Comparison of ENCODE assay signal across 9 cellular contexts in the genomic region with DNA sequence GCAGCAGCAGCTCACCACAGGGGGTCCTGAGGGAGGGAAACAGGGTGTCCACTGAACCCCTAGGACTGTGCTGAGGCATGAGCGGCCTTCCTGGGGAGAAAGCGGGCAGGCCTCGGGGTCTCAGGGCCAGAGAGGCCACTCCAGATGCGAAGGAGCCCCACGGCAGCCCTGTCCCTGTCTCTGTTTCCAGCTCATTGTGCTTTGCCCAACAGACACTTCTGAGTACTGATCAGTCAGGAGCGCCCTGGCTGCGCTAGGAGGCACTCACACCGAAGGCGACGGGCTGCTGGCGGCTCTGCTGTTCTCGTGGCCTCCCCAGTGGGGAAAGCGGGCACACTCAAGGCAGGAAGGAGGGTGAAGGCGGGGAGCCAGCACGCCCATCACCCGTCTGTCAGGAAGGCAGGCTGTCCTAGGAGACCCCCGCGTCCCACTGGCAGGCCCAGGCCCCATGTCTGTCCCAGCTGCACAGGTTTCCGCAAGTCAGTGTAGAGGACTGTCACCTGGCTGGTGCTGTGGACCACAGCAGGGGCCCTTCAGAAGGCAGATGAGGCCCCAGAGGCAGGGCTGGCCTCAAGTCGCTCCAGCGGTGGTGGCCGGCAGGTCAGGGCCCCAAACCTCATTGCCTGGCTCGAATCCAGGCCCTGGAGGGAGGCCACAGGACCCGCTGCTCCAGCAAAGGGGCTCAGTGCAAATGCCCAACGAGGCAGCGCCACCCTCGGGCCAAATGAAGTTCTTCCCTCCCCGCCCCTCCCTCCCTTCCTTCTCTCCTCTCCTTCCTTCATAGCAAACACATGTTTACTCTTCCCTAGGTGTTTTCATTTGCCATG. TPM values are rescaled to one million over a fixed set of nuclear protein-coding genes. Genes with fewer than 3 reads are reported as not detected.
DNase-seq lines count a peak whose midpoint lies in the region; ATAC-seq and TF ChIP-seq lines count a peak whose summit lies in the region.
"Had no signal": no experiment of that assay in that cellular context is flagged by ENCODE, and none has a peak within 500 bp of the region (broad histone marks: within the 10 kb centered on the region; RNA-seq: fewer than 3 reads in every experiment).

No MANE protein-coding gene starts in this region.

- no peaks in the 10 kb centered on the region for H3K9me2 ChIP-seq in HCT116 (ENCODE audit: insufficient read depth)

- H3K9me3 Mint-ChIP-seq in CD8-positive, alpha-beta memory T cell, result peaks cover 0 to 2% (median 1%) of the 10 kb centered on the region in 5 donors
- H3K9me3 Mint-ChIP-seq in Caco-2 (ENCODE audit: unreplicated experiment), result no peaks in the 10 kb centered on the region

- POLR2A ChIA-PET in HCT116 (lab: Charles Lee) (no interaction called here), Caco-2 (lab: Charles Lee) (no interaction called here)
- POLR2A ChIA-PET in CD8-positive, alpha-beta memory T cell (lab: Charles Lee), result no interaction called here

- peaks cover 0 to 16% (median 0%) of the 10 kb centered on the region in 3 donors for H3K4me1 Mint-ChIP-seq in CD8-positive, alpha-beta memory T cell
- no peaks in the 10 kb centered on the region for H3K4me1 Mint-ChIP-seq in Caco-2 (ENCODE audit: low read depth, unreplicated experiment)

- H4K20me1 ChIP-seq in HCT116 (ENCODE audit: insufficient read depth), result no peaks in the 10 kb centered on the region

- TF ChIP-seq CTCF in HCT116 (IDR thresholded peaks at IDR 0.05 in 2 of 3, conservative IDR thresholded peaks at IDR 0.05 in 1 of 3; ENCODE audit: borderline replicate concordance in 1 of 3, insufficient read depth in 1 of 3, low read depth in 2 of 3, low read length in 2 of 3) (peak; percentile 28 to 48 (median 47); a peak in 5 of 6 replicates), kidney epithelial cell (IDR thresholded peaks at IDR 0.05; ENCODE audit: insufficient read depth, low read length, poor library complexity, severe bottlenecking) (peak; percentile 29), Caco-2 (IDR thresholded peaks at IDR 0.05; ENCODE audit: insufficient read depth in 1 of 2, low read depth in 1 of 2, low read length in 1 of 2, severe bottlenecking in 1 of 2, unreplicated experiment in 1 of 2) (no peak)

- H3K27ac ChIP-seq in HCT116 (ENCODE audit: low read depth, low read length), result no peak overlapping the region; the same call in 1 of the 2 replicates
- H3K27ac ChIP-seq in CD8-positive, alpha-beta memory T cell (ENCODE audit: low read depth, low read length), result no peak overlapping the region

- no peak overlapping the region for H3K9ac ChIP-seq in HCT116 (ENCODE audit: low read length)

- H3K27me3 Mint-ChIP-seq in CD8-positive, alpha-beta memory T cell, result no peaks in the 10 kb centered on the region
- no peaks in the 10 kb centered on the region for H3K27me3 Mint-ChIP-seq in Caco-2 (ENCODE audit: insufficient read depth, unreplicated experiment)

- DNase-seq in DMS153 (lab: John Stamatoyannopoulos, UW) (peak; percentile 18), DMS153 treated with DMSO at 0.1 percent for 48 hours (lab: John Stamatoyannopoulos, UW; ENCODE audit: unreplicated experiment) (no peak), HCT116 (ENCODE audit: low read depth, low spot score) (no peak), RPMI7951 (ENCODE audit: low read depth) (peak; percentile 31), kidney epithelial cell (ENCODE audit: low read depth) (no peak), NAMALWA (ENCODE audit: low spot score) (no peak), Caco-2 (no peak)
- DNase-seq in CD8-positive, alpha-beta memory T cell, result no peak

- H3K36me3 Mint-ChIP-seq in CD8-positive, alpha-beta memory T cell, result no peaks in the 10 kb centered on the region
- H3K36me3 Mint-ChIP-seq in Caco-2 (ENCODE audit: insufficient read depth, unreplicated experiment), result no peaks in the 10 kb centered on the region

- no peak overlapping the region for H3K27ac Mint-ChIP-seq in CD8-positive, alpha-beta memory T cell
- no peak overlapping the region for H3K27ac Mint-ChIP-seq in Caco-2 (ENCODE audit: unreplicated experiment)

- no peak overlapping the region for H3K4me2 ChIP-seq in HCT116 (ENCODE audit: low read length)

- no peaks in the 10 kb centered on the region for H3K36me3 ChIP-seq in HCT116 (ENCODE audit: control insufficient read depth in 1 of 2, insufficient read depth in 2 of 2, low read length in 2 of 2)
- no peaks in the 10 kb centered on the region for H3K36me3 ChIP-seq in kidney epithelial cell (ENCODE audit: control insufficient read depth, insufficient read depth, low read length)
- no peaks in the 10 kb centered on the region for H3K36me3 ChIP-seq in CD8-positive, alpha-beta memory T cell (ENCODE audit: insufficient read depth, low read length)
- no peaks in the 10 kb centered on the region for H3K36me3 ChIP-seq in Caco-2 (ENCODE audit: control insufficient read depth, insufficient read depth, low read length)

- no peaks in the 10 kb centered on the region for H3K9me3 ChIP-seq in HCT116 (ENCODE audit: control insufficient read depth in 1 of 2, insufficient read depth in 1 of 2, low read depth in 1 of 2, low read length in 2 of 2)
- H3K9me3 ChIP-seq in CD8-positive, alpha-beta memory T cell (ENCODE audit: low read length), result no peaks in the 10 kb centered on the region
- no peaks in the 10 kb centered on the region for H3K9me3 ChIP-seq in Caco-2

- intact Hi-C loops in HCT116 (cut with micrococcal nuclease), result loop anchor here (1.0 kb wide), 1 partner anchor 249 kb away; no protein-coding TSS in a partner anchor
- intact Hi-C loops in Caco-2 (cut with micrococcal nuclease; ENCODE audit: unreplicated experiment), result no loop called here

- H3K27me3 ChIP-seq in HCT116 (ENCODE audit: insufficient read depth, low read length), result no peaks in the 10 kb centered on the region
- H3K27me3 ChIP-seq in kidney epithelial cell (ENCODE audit: control insufficient read depth, insufficient read depth, low read length), result peaks cover 9% of the 10 kb centered on the region
- H3K27me3 ChIP-seq in CD8-positive, alpha-beta memory T cell (ENCODE audit: insufficient read depth, low read length, poor library complexity, severe bottlenecking), result no peaks in the 10 kb centered on the region
- H3K27me3 ChIP-seq in Caco-2 (replicated peaks; ENCODE audit: control insufficient read depth, insufficient read depth, low read length), result no peaks in the 10 kb centered on the region

- H3K4me3 Mint-ChIP-seq in CD8-positive, alpha-beta memory T cell, result no peak overlapping the region
- no peak overlapping the region for H3K4me3 Mint-ChIP-seq in Caco-2 (ENCODE audit: unreplicated experiment)

- CTCF ChIA-PET in HCT116 (lab: Charles Lee), result interaction anchor here (1.0 kb wide), 1 partner anchor 184 kb away, joined by 3 read pairs; no protein-coding TSS in a partner anchor
- CTCF ChIA-PET in CD8-positive, alpha-beta memory T cell (lab: Charles Lee), result no interaction called here
- CTCF ChIA-PET in Caco-2 (lab: Charles Lee), result interaction anchor here (1.1 kb wide), 1 partner anchor 248 kb away, joined by 3 read pairs; no protein-coding TSS in a partner anchor

- TF ChIP-seq POLR2A in HCT116 (IDR thresholded peaks at IDR 0.05; ENCODE audit: borderline replicate concordance, extremely low read depth, insufficient read depth, insufficient read length), result no peak

- H3K4me1 ChIP-seq in HCT116 (ENCODE audit: control insufficient read depth in 1 of 2, insufficient read depth in 2 of 2, low read length in 2 of 2), result peaks cover 0 to 3% of the 10 kb centered on the region in 2 experiments; a peak in 1 of 4 replicates
- no peaks in the 10 kb centered on the region for H3K4me1 ChIP-seq in CD8-positive, alpha-beta memory T cell (ENCODE audit: insufficient read depth, low read length)
- no peaks in the 10 kb centered on the region for H3K4me1 ChIP-seq in Caco-2

- TF ChIP-seq RAD21 in HCT116 (IDR thresholded peaks at IDR 0.05; ENCODE audit: low read depth), result peak; percentile 74

- H3K4me3 ChIP-seq in HCT116 (replicated peaks in 1 of 2; ENCODE audit: low read depth in 1 of 2, low read length in 2 of 2), result no peak overlapping the region
- H3K4me3 ChIP-seq in kidney epithelial cell (ENCODE audit: low read depth, low read length), result no peak overlapping the region
- H3K4me3 ChIP-seq in CD8-positive, alpha-beta memory T cell (ENCODE audit: low read length), result no peak overlapping the region
- H3K4me3 ChIP-seq in Caco-2 (ENCODE audit: low read depth, low read length), result no peak overlapping the region

- no peaks in the 10 kb centered on the region for H3K79me2 ChIP-seq in HCT116 (ENCODE audit: insufficient read depth, low read length)

- no TSS peak for BruUV-seq in HCT116 (replicated peaks; lab: Mats Ljungman, UMichigan)
- no TSS peak for BruUV-seq in Caco-2 (replicated peaks; lab: Mats Ljungman, UMichigan)

- RAD21 ChIA-PET in HCT116 (lab: Charles Lee; ENCODE audit: low non-redundant PET in 1 of 2, low total read pairs in 2 of 2, uncharacterized antibody in 2 of 2, unreplicated experiment in 2 of 2), result no interaction called here

- peak; percentile 63 for ATAC-seq in HCT116

- H2AFZ ChIP-seq in HCT116 (ENCODE audit: low read depth, low read length, poor library complexity, severe bottlenecking), result no peak overlapping the region

TF ChIP-seq in HCT116, 20 proteins besides CTCF, POLR2A, EP300 and RAD21 (continues in another document):
- TF ChIP-seq SRF (IDR thresholded peaks at IDR 0.05; ENCODE audit: low read depth), result no peak
- TF ChIP-seq, protein P1, sequence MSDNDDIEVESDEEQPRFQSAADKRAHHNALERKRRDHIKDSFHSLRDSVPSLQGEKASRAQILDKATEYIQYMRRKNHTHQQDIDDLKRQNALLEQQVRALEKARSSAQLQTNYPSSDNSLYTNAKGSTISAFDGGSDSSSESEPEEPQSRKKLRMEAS (IDR thresholded peaks at IDR 0.05), result no peak
- TF ChIP-seq CEBPB (IDR thresholded peaks at IDR 0.05; ENCODE audit: low read depth), result no peak

RNA-seq across cellular contexts. Expression of a gene that starts 6.8 kb away (rescaled TPM):
- total RNA-seq in HCT116 (2021; ENCODE audit: unreplicated experiment), result 0.22 TPM
- 0.05 and 0.09 TPM in 2 replicates for polyA plus RNA-seq in HCT116 (2012)
- total RNA-seq in RPMI7951 (2014; rRNA removed; shearing (Covaris generic)), result under 0.01 TPM in 1 of 2 replicates, not detected in the other
- 3.5 and 3.8 TPM in 2 replicates for total RNA-seq in kidney epithelial cell
- not detected for total RNA-seq in CD8-positive, alpha-beta memory T cell
- not detected for polyA plus RNA-seq in CD8-positive, alpha-beta memory T cell
- total RNA-seq in Caco-2 (2022), result not detected in 2 replicates

RNA-seq across cellular contexts. Expression of a gene that starts 31.6 kb away (rescaled TPM):
- total RNA-seq in HCT116 (2021; ENCODE audit: unreplicated experiment) (0.61 TPM), kidney epithelial cell (1.2 and 2.4 TPM in 2 replicates), Caco-2 (2022) (0.26 and 0.36 TPM in 2 replicates)
- 0.53 and 0.55 TPM in 2 replicates for polyA plus RNA-seq in HCT116 (2012)
- total RNA-seq in RPMI7951 (2014; rRNA removed; shearing (Covaris generic)), result not detected in 2 replicates
- not detected for total RNA-seq in CD8-positive, alpha-beta memory T cell
- polyA plus RNA-seq in CD8-positive, alpha-beta memory T cell, result not detected
- total RNA-seq: temporal lobe had no signal

RNA-seq across cellular contexts. Expression of a gene that starts 46.1 kb away (rescaled TPM):
- total RNA-seq in HCT116 (2021; ENCODE audit: unreplicated experiment) (28.7 TPM), kidney epithelial cell (24.9 and 32.1 TPM in 2 replicates), Caco-2 (2022) (21.2 and 21.7 TPM in 2 replicates)
- polyA plus RNA-seq in HCT116 (2012), result 11.1 and 13.4 TPM in 2 replicates
- 13.3 and 21.5 TPM in 2 replicates for total RNA-seq in RPMI7951 (2014; rRNA removed; shearing (Covaris generic))
- 10 to 100 TPM; 64.8 to 70.5 TPM for total RNA-seq in CD8-positive, alpha-beta memory T cell
- polyA plus RNA-seq in CD8-positive, alpha-beta memory T cell, result 16.1 TPM

RNA-seq across cellular contexts. Expression of a gene that starts 51.9 kb away (rescaled TPM):
- 17.3 TPM for total RNA-seq in HCT116 (2021; ENCODE audit: unreplicated experiment)
- 20.5 and 25.0 TPM in 2 replicates for polyA plus RNA-seq in HCT116 (2012)
- total RNA-seq in RPMI7951 (2014; rRNA removed; shearing (Covaris generic)), result 0.10 and 1.8 TPM in 2 replicates
- total RNA-seq in kidney epithelial cell, result 106 and 113 TPM in 2 replicates
- total RNA-seq in CD8-positive, alpha-beta memory T cell, result under 1 TPM in 1 of 2 experiments, not detected in 1; 0.24 TPM
- polyA plus RNA-seq in CD8-positive, alpha-beta memory T cell, result not detected
- 1.4 and 1.6 TPM in 2 replicates for total RNA-seq in Caco-2 (2022)

Comparison
In these comparisons a context has a peak if more than half of its experiments do, and no peak if none do; other contexts are left out.
1. DNase-seq: peak in DMS153 (single experiment) and RPMI7951 (single experiment); none in DMS153 treated with DMSO at 0.1 percent for 48 hours (single experiment), HCT116 (single experiment), kidney epithelial cell (single experiment), NAMALWA (single experiment), CD8-positive, alpha-beta memory T cell (0 of 5) and Caco-2 (0 of 2).
2. CTCF ChIP-seq: peak in HCT116 (3 of 3) and kidney epithelial cell (single experiment); none in Caco-2 (0 of 2).